In the genomic region with DNA sequence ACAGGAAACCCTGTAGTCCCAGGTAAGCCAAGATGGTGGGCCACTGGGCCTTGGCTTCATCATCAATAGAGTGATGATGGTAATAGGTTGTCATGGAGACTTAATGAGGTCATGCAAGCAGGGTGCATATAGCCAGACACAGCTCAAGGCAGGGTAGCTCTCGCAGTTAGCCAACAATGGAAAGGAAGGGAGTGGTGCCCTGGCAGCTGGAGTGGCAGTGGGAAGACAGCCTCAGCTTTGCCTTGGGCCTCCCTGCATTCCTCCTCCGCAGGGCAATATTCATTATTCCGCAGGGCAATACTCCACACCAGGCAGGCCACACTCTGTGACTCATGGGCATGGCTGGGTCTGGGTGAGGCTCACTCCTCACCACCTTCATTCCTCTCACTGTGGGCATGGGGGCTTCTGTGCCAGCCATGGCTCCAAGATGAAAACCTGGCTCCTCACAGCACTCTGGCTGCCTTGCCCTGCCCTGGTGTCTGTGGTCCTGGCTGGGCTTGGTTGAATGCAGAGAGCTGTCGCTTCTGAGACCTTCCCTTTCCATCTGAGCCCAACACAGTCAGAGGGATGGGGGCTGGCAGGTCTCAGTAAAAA, we compare ENCODE assay signal across 27 cellular contexts.
A peak's percentile ranks its signal among the peaks of the same experiment; 100 is the strongest.
DNase-seq lines count a peak whose midpoint lies in the region; ATAC-seq, FAIRE-seq and TF ChIP-seq lines count a peak whose summit lies in the region.
"Had no signal": no experiment of that assay in that cellular context is flagged by ENCODE, and none has a peak within 500 bp of the region (broad histone marks: within the 10 kb centered on the region; RNA-seq: fewer than 3 reads in every experiment).

No MANE protein-coding gene starts in this region.

- H3K4me3 ChIP-seq in WERI-Rb-1 (ENCODE audit: low read depth, low read length) (no peak overlapping the region), lung (no peak overlapping the region)
- H3K4me3 ChIP-seq: GM12878, SK-N-MC had no signal

- peaks cover 0 to 2% of the 10 kb centered on the region in 2 donors for H3K4me1 ChIP-seq in lung (ENCODE audit: control insufficient read depth in 2 of 2, insufficient read depth in 2 of 2, low read length in 2 of 2)

- TF ChIP-seq CTCF in WERI-Rb-1 (IDR thresholded peaks at IDR 0.05; ENCODE audit: low read depth, low read length) (no peak), lung (IDR thresholded peaks at IDR 0.05; ENCODE audit: control extremely low read depth, extremely low read depth) (no peak)

- ATAC-seq in lung (ENCODE audit: insufficient read depth, low FRiP score), result no peak
- ATAC-seq: GM12878, Panc1 had no signal

- H3K36me3 ChIP-seq in WERI-Rb-1 (no peaks in the 10 kb centered on the region), lung (ENCODE audit: control insufficient read depth in 2 of 2, insufficient read depth in 2 of 2, low read length in 2 of 2) (no peaks in the 10 kb centered on the region)

- H3K9me3 ChIP-seq in WERI-Rb-1 (ENCODE audit: severe bottlenecking) (no peaks in the 10 kb centered on the region), lung (ENCODE audit: control insufficient read depth in 2 of 2, insufficient read depth in 1 of 2, low read length in 1 of 2) (peaks cover 0 to 4% of the 10 kb centered on the region in 2 donors)

- FAIRE-seq in HTR-8/SVneo (lab: Jason Lieb, UNC) (peak; percentile 96), urothelium cell line (lab: Jason Lieb, UNC) (peak; percentile 58), frontal cortex (lab: Jason Lieb, UNC) (no peak)
- FAIRE-seq: GM12878, H1 had no signal

- H3K27ac ChIP-seq in WERI-Rb-1, result peak overlapping the region; percentile 39; the same call in 1 of the 2 replicates
- no peak overlapping the region for H3K27ac ChIP-seq in lung (ENCODE audit: low read depth in 1 of 2, low read length in 1 of 2)
- H3K27ac ChIP-seq: SK-N-MC had no signal

- H3K27me3 ChIP-seq in WERI-Rb-1 (ENCODE audit: insufficient read depth, low read depth, severe bottlenecking) (no peaks in the 10 kb centered on the region), lung (ENCODE audit: control insufficient read depth, insufficient read depth) (no peaks in the 10 kb centered on the region)

- DNase-seq in HTR-8/SVneo (ENCODE audit: insufficient read length, low spot score) (no peak), WERI-Rb-1 (no peak), lung (ENCODE audit: low spot score) (peak; percentile 11), urothelium cell line (ENCODE audit: low spot score) (no peak), frontal cortex (ENCODE audit: low spot score in 2 of 2) (no peak), NCI-H2227 (lab: John Stamatoyannopoulos, UW; ENCODE audit: unreplicated experiment) (no peak)
- no peak for DNase-seq in activated naive CD4-positive, alpha-beta T cell treated with anti-CD3 and anti-CD28 coated beads, Interleukin-2, amount 50 U/mL, for 16 hours
- DNase-seq: C1 segment of cervical spinal cord; CD4-positive, alpha-beta memory T cell; DMS 273 treated with DMSO at 0.1 percent for 48 hours; DMS79; EL; GDM1; HCEC 1CT; Karpas-422; NCI-H1092; NCI-H1417 treated with DMSO at 0.1 percent for 48 hours; NCI-H1694 treated with DMSO at 0.1 percent for 48 hours; NCI-H2081; NCI-H226; NCI-H510A; NCI-H69; SIG-M5 had no signal

- WGBS in lung, 2 donors, result 92 to 97% methylated on average over 4 of the region's 4 CpGs
